8 cellular contexts compared by ENCODE assay signal in genomic region chr2:100416939-100417744, GRCh38. TPM values are rescaled to one million over a fixed set of nuclear protein-coding genes. Genes with fewer than 3 reads are reported as not detected.
DNase-seq lines count a peak whose midpoint lies in the region; ATAC-seq and TF ChIP-seq lines count a peak whose summit lies in the region.

TSS of gene CHST10 (minus strand) at chr2:100417668. CDS start at chr2:100406675, 10,993 bp downstream.

- H3K36me3 Mint-ChIP-seq in CD4-positive, alpha-beta T cell (ENCODE audit: low read depth), result no peaks in the 10 kb centered on the region

- no TSS peak for BruUV-seq in Panc1 (replicated peaks; lab: Mats Ljungman, UMichigan)

- peak within 1 kb of the TSS; percentile 95 for H2AFZ ChIP-seq in neuron (ENCODE audit: low read depth, low read length)

- H3K4me1 ChIP-seq in Panc1 (ENCODE audit: control insufficient read depth, insufficient read depth, low read length), result peaks cover 16% of the 10 kb centered on the region; the same call in 1 of the 2 replicates
- H3K4me1 ChIP-seq in neuron (ENCODE audit: insufficient read depth, low read length), result peaks cover 42% of the 10 kb centered on the region

- CTCF ChIA-PET in CD4-positive, alpha-beta T cell (lab: Charles Lee), result interaction anchor here (0.5 kb wide), 1 partner anchor 8 kb away, joined by 3 read pairs; no protein-coding TSS in a partner anchor
- CTCF ChIA-PET in Panc1 (lab: Charles Lee), result no interaction called here

- peaks cover 13% of the 10 kb centered on the region for H3K4me1 Mint-ChIP-seq in CD4-positive, alpha-beta T cell (ENCODE audit: low read depth)

- H3K27ac Mint-ChIP-seq in CD4-positive, alpha-beta T cell, result no peak within 1 kb of the TSS

- no peak within 1 kb of the TSS for H3K27ac ChIP-seq in CD4-positive, alpha-beta T cell (ENCODE audit: low read depth, low read length)
- peak within 1 kb of the TSS; percentile 90 for H3K27ac ChIP-seq in Panc1 (ENCODE audit: low read length)
- H3K27ac ChIP-seq in substantia nigra (ENCODE audit: low read depth, low read length, poor library complexity, severe bottlenecking), result peak within 1 kb of the TSS; percentile 72

- H3K27me3 ChIP-seq in CD4-positive, alpha-beta T cell (ENCODE audit: control insufficient read depth, insufficient read depth, low read length), result no peaks in the 10 kb centered on the region
- H3K27me3 ChIP-seq in Panc1 (ENCODE audit: control insufficient read depth, insufficient read depth, low read length) (no peaks in the 10 kb centered on the region), neuron (ENCODE audit: insufficient read depth, low read length) (no peaks in the 10 kb centered on the region)

- POLR2A ChIA-PET in CD4-positive, alpha-beta T cell (lab: Charles Lee), result interaction anchor here (1.0 to 1.9 kb wide), 2 partner anchors 63 to 145 kb away, joined by 3 to 7 read pairs; partner anchors contain the start of gene PDCL3
- POLR2A ChIA-PET in Panc1 (lab: Charles Lee), result interaction anchor here (0.6 kb wide), 2 partner anchors 38 to 892 kb away, joined by 3 to 4 read pairs; no protein-coding TSS in a partner anchor

- H3K4me3 Mint-ChIP-seq in CD4-positive, alpha-beta T cell, result peak within 1 kb of the TSS; percentile 83

- peak within 1 kb of the TSS; percentile 90 to 96 for H3K4me3 ChIP-seq in Panc1 (ENCODE audit: low read depth in 2 of 2, low read length in 2 of 2)
- peak within 1 kb of the TSS; percentile 72 for H3K4me3 ChIP-seq in neuron (ENCODE audit: low read length)

- intact Hi-C loops in CD4-positive, alpha-beta T cell (cut with DNase I, micrococcal nuclease), result no loop called here
- intact Hi-C loops in Panc1 (cut with micrococcal nuclease; ENCODE audit: unreplicated experiment), result loop anchor here (2.0 kb wide), 1 partner anchor 146 kb away; the partner anchor contains the start of gene PDCL3

- no peaks in the 10 kb centered on the region for H3K27me3 Mint-ChIP-seq in CD4-positive, alpha-beta T cell

- peak; percentile 81 for ATAC-seq in CD4-positive, alpha-beta T cell (ENCODE audit: poor library complexity)
- ATAC-seq in GM19372 (IDR thresholded peaks at IDR 0.05; ENCODE audit: low read depth, unreplicated experiment) (peak; percentile 87), HG03558 (IDR thresholded peaks at IDR 0.05; ENCODE audit: extremely low read depth, unreplicated experiment) (peak; percentile 67), Panc1 (peak; percentile 98)

- H3K9me3 ChIP-seq in CD4-positive, alpha-beta T cell (ENCODE audit: control insufficient read depth, low read length), result no peaks in the 10 kb centered on the region
- H3K9me3 ChIP-seq in Panc1 (ENCODE audit: control insufficient read depth, insufficient read depth, low read depth, low read length) (no peaks in the 10 kb centered on the region), neuron (ENCODE audit: low read length) (no peaks in the 10 kb centered on the region)

- DNase-seq in CD4-positive, alpha-beta T cell, result peak in 9 of 10 experiments; percentile 0 to 47 (median 21)
- no peak for DNase-seq in Panc1 (ENCODE audit: low read depth, low spot score)
- peak; percentile 40 for DNase-seq in activated gamma-delta T cell treated with Interleukin-2 at 50 U/mL for 16 hours
- peak; percentile 49 for DNase-seq in foreskin melanocyte
- DNase-seq in substantia nigra (lab: John Stamatoyannopoulos, UW), result peak in 44 of 49 donors; percentile 25 to 86 (median 60)

- in situ Hi-C loops in Panc1 (cut with HindIII; ENCODE audit: low pct_unique_long_range_greater_than_20kb, low sequenced_read_pairs), result no loop called here

- no peaks in the 10 kb centered on the region; the same call in 1 of the 2 replicates for H3K36me3 ChIP-seq in Panc1 (ENCODE audit: control insufficient read depth, insufficient read depth, low read length)
- H3K36me3 ChIP-seq in neuron (ENCODE audit: insufficient read depth, low read length), result peaks cover 6% of the 10 kb centered on the region

- no peak for TF ChIP-seq CTCF in CD4-positive, alpha-beta T cell (IDR thresholded peaks at IDR 0.05)
- TF ChIP-seq CTCF in Panc1 (IDR thresholded peaks at IDR 0.05), result no peak

- no peaks in the 10 kb centered on the region for H3K9me3 Mint-ChIP-seq in CD4-positive, alpha-beta T cell

RNA-seq across cellular contexts. Expression of gene CHST10, which starts in this region (rescaled TPM):
- total RNA-seq in CD4-positive, alpha-beta T cell, result 1 to 10 TPM; 1.5 to 1.9 TPM
- total RNA-seq in Panc1 (2021; ENCODE audit: unreplicated experiment), result 22.0 TPM
- 18.4 TPM for polyA plus RNA-seq in Panc1 (2012; ENCODE audit: insufficient read length)
